In the genomic region with DNA sequence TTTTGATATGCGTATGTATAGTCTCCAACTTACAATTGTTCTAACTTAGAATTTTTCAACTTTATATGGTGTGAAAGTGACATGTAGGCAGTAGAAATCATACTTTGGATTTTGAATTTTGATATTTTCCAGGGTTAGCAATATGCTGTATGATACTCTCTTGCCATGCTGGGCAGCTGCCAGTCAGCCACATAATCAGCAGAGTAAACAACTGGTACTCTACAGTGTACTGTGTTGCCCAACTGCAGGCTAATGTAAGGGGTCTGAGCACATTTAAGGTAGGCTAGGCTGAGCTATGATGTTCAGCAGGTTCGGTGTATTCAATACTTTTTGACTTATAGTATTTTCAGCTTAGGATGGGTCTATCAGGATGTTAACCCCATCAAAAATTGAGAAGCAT, we compare ENCODE assay signal across 25 cellular contexts.
"Had no signal": no experiment of that assay in that cellular context is flagged by ENCODE, and none has a peak within 500 bp of the region (broad histone marks: within the 10 kb centered on the region; RNA-seq: fewer than 3 reads in every experiment).

No MANE protein-coding gene starts in this region.

- H3K4me3 Mint-ChIP-seq: activated naive CD8-positive, alpha-beta T cell treated with anti-CD3 and anti-CD28 coated beads for 36 hours; activated T-cell treated with anti-CD3 and anti-CD28 coated beads, Interleukin-2, amount 50 U/mL, for 24 hours; activated T-helper 17 cell treated with anti-CD3 and anti-CD28 coated beads, Interleukin-2, amount 50 U/mL, for 72 hours; naive thymus-derived CD4-positive, alpha-beta T cell; neural crest cell; stimulated activated naive B cell treated with anti-CD40 and anti-IgM and Interleukin-4, amounts not matched to agents 10 μg/mL and 1 μg/mL and 100 μg/mL, for 72 hours had no signal

- H3K4me1 Mint-ChIP-seq: activated naive CD8-positive, alpha-beta T cell treated with anti-CD3 and anti-CD28 coated beads for 36 hours; activated T-helper 17 cell treated with anti-CD3 and anti-CD28 coated beads, Interleukin-2, amount 50 U/mL, for 72 hours; stimulated activated naive B cell treated with anti-CD40 and anti-IgM and Interleukin-4, amounts not matched to agents 10 μg/mL and 1 μg/mL and 100 μg/mL, for 72 hours had no signal

- H3K27me3 Mint-ChIP-seq: progenitor cell of endocrine pancreas had no signal

- DNase-seq: activated CD8-positive, alpha-beta memory T cell treated with anti-CD3 and anti-CD28 coated beads, Interleukin-2, amount 50 U/mL, for 4 hours; activated naive CD4-positive, alpha-beta T cell; activated naive CD8-positive, alpha-beta T cell treated with anti-CD3 and anti-CD28 coated beads for 36 hours; activated T-cell treated with anti-CD3 and anti-CD28 coated beads, Interleukin-2, amount 50 U/mL, for 24 hours; central memory CD4-positive, alpha-beta T cell; dermis blood vessel endothelial cell; effector CD8-positive, alpha-beta T cell; erythroblast; foreskin fibroblast; heart right ventricle; islet precursor cell; left cardiac atrium; naive thymus-derived CD4-positive, alpha-beta T cell; occipital lobe; retina; sigmoid colon; stimulated activated CD4-positive, alpha-beta T cell treated with anti-CD3 and anti-CD28 coated beads, Interleukin-2, amount 100 ng/mL, for 48 hours; stimulated activated CD8-positive, alpha-beta memory T cell treated with anti-CD3 and anti-CD28 coated beads, Interleukin-4, amount 100 ng/mL, for 48 hours; stimulated activated naive B cell treated with anti-CD40 and anti-IgM and Interleukin-4, amounts not matched to agents 10 μg/mL and 1 μg/mL and 100 μg/mL, for 72 hours; testis; trophoblast cell had no signal

- H3K36me3 Mint-ChIP-seq: activated naive CD8-positive, alpha-beta T cell treated with anti-CD3 and anti-CD28 coated beads for 36 hours; naive thymus-derived CD4-positive, alpha-beta T cell; stimulated activated naive B cell treated with anti-CD40 and anti-IgM and Interleukin-4, amounts not matched to agents 10 μg/mL and 1 μg/mL and 100 μg/mL, for 72 hours had no signal

- ATAC-seq: activated CD4-positive, CD25-positive, alpha-beta regulatory T cell treated with anti-CD3 and anti-CD28 coated beads, Interleukin-2, amount 50 U/mL, for 24 hours; activated T-helper 17 cell treated with anti-CD3 and anti-CD28 coated beads, Interleukin-2, amount 50 U/mL, for 72 hours; heart right ventricle; left cardiac atrium; naive thymus-derived CD4-positive, alpha-beta T cell; stimulated activated naive B cell treated with anti-CD40 and anti-IgM and Interleukin-4, amounts not matched to agents 10 μg/mL and 1 μg/mL and 100 μg/mL, for 72 hours had no signal

- H3K9me3 Mint-ChIP-seq: activated naive CD8-positive, alpha-beta T cell treated with anti-CD3 and anti-CD28 coated beads for 36 hours; activated T-cell treated with anti-CD3 and anti-CD28 coated beads, Interleukin-2, amount 50 U/mL, for 24 hours; activated T-helper 17 cell treated with anti-CD3 and anti-CD28 coated beads, Interleukin-2, amount 50 U/mL, for 72 hours; naive thymus-derived CD4-positive, alpha-beta T cell; neural crest cell; stimulated activated naive B cell treated with anti-CD40 and anti-IgM and Interleukin-4, amounts not matched to agents 10 μg/mL and 1 μg/mL and 100 μg/mL, for 72 hours had no signal

- H3K27ac Mint-ChIP-seq: activated naive CD8-positive, alpha-beta T cell treated with anti-CD3 and anti-CD28 coated beads for 36 hours; activated T-cell treated with anti-CD3 and anti-CD28 coated beads, Interleukin-2, amount 50 U/mL, for 24 hours; activated T-helper 17 cell treated with anti-CD3 and anti-CD28 coated beads, Interleukin-2, amount 50 U/mL, for 72 hours; naive thymus-derived CD4-positive, alpha-beta T cell; progenitor cell of endocrine pancreas; stimulated activated naive B cell treated with anti-CD40 and anti-IgM and Interleukin-4, amounts not matched to agents 10 μg/mL and 1 μg/mL and 100 μg/mL, for 72 hours had no signal
